In the genomic region with DNA sequence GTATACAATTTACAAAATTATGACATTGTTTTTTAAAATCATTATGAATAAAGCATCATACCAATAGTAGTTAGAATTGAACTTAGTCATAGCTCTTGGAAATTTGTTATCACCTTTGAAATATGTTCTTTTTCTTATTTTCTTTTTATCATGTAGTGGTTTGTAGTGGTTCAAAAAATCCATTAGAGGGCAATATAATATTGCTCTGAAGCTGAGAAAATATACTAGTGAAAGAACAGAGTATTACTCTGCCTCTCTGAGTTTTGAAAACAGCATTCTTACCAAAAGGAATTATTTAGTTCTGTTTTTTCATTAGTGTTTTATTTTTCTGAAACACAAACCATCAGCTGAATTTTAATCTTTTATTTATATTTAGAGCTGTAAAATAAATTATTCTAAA, we compare ENCODE assay signal across 10 cellular contexts.
A peak's percentile ranks its signal among the peaks of the same experiment; 100 is the strongest.
DNase-seq lines count a peak whose midpoint lies in the region; ATAC-seq, FAIRE-seq and TF ChIP-seq lines count a peak whose summit lies in the region.
"Had no signal": no experiment of that assay in that cellular context is flagged by ENCODE, and none has a peak within 500 bp of the region (broad histone marks: within the 10 kb centered on the region; RNA-seq: fewer than 3 reads in every experiment).

No MANE protein-coding gene starts in this region.

- H3K4me3 ChIP-seq in Peyer's patch = no peak overlapping the region

- no peaks in the 10 kb centered on the region for H3K27me3 ChIP-seq in Peyer's patch

- peak; percentile 56 for ATAC-seq in HG03432 (IDR thresholded peaks at IDR 0.05; ENCODE audit: unreplicated experiment)
- peak; percentile 77 for ATAC-seq in SK-N-SH treated with all-trans-retinoic acid at 6 μM for 48 hours

- H3K4me1 ChIP-seq in Peyer's patch = no peaks in the 10 kb centered on the region

- H3K9me3 ChIP-seq in Peyer's patch = no peaks in the 10 kb centered on the region

- TF ChIP-seq CTCF in D721Med (IDR thresholded peaks at IDR 0.05; ENCODE audit: insufficient read depth, missing control alignments) (peak; percentile 44), Peyer's patch (IDR thresholded peaks at IDR 0.05) (peak in 2 of 6 experiments; percentile 3 to 6)

- TF ChIP-seq POLR2A in Peyer's patch (IDR thresholded peaks at IDR 0.05) = no peak

- no peaks in the 10 kb centered on the region for H3K36me3 ChIP-seq in Peyer's patch

- H3K27ac ChIP-seq in Peyer's patch = no peak overlapping the region
- H3K27ac ChIP-seq: epithelial cell of prostate had no signal

- FAIRE-seq in D721Med (lab: Jason Lieb, UNC) = no peak
- FAIRE-seq: GM19239 had no signal

- DNase-seq in D721Med (ENCODE audit: insufficient read length, low spot score) (no peak), kidney tubule cell (ENCODE audit: low spot score) (peak; percentile 24), A172 (ENCODE audit: low spot score) (no peak), D341Med (ENCODE audit: low spot score) (no peak), Peyer's patch (no peak), dedifferentiated amniotic fluid mesenchymal stem cell (ENCODE audit: extremely low spot score) (no peak)

TF ChIP-seq in SK-N-SH treated with all-trans-retinoic acid at 6 μM for 48 hours, 23 proteins besides CTCF, POLR2A, EP300 and RAD21:
- TF ChIP-seq ZNF70 (CRISPR knock-in tag; IDR thresholded peaks at IDR 0.05) = no peak
- TF ChIP-seq TOX (CRISPR knock-in tag; IDR thresholded peaks at IDR 0.05; ENCODE audit: borderline replicate concordance) = no peak
- TF ChIP-seq, protein P1, sequence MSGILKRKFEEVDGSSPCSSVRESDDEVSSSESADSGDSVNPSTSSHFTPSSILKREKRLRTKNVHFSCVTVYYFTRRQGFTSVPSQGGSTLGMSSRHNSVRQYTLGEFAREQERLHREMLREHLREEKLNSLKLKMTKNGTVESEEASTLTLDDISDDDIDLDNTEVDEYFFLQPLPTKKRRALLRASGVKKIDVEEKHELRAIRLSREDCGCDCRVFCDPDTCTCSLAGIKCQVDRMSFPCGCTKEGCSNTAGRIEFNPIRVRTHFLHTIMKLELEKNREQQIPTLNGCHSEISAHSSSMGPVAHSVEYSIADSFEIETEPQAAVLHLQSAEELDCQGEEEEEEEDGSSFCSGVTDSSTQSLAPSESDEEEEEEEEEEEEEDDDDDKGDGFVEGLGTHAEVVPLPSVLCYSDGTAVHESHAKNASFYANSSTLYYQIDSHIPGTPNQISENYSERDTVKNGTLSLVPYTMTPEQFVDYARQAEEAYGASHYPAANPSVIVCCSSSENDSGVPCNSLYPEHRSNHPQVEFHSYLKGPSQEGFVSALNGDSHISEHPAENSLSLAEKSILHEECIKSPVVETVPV (CRISPR knock-in tag; IDR thresholded peaks at IDR 0.05) = no peak
- no peak for TF ChIP-seq OSR1 (CRISPR knock-in tag; IDR thresholded peaks at IDR 0.05)
- TF ChIP-seq, protein P2, sequence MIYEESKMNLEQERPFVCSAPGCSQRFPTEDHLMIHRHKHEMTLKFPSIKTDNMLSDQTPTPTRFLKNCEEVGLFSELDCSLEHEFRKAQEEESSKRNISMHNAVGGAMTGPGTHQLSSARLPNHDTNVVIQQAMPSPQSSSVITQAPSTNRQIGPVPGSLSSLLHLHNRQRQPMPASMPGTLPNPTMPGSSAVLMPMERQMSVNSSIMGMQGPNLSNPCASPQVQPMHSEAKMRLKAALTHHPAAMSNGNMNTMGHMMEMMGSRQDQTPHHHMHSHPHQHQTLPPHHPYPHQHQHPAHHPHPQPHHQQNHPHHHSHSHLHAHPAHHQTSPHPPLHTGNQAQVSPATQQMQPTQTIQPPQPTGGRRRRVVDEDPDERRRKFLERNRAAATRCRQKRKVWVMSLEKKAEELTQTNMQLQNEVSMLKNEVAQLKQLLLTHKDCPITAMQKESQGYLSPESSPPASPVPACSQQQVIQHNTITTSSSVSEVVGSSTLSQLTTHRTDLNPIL (CRISPR knock-in tag; IDR thresholded peaks at IDR 0.05; ENCODE audit: low read depth) = no peak
- no peak for TF ChIP-seq GLIS3 (CRISPR knock-in tag; IDR thresholded peaks at IDR 0.05)
- TF ChIP-seq ZFP30 (CRISPR knock-in tag; IDR thresholded peaks at IDR 0.05) = no peak
- no peak for TF ChIP-seq ZNF8 (CRISPR knock-in tag; IDR thresholded peaks at IDR 0.05)
- TF ChIP-seq ARNTL (CRISPR knock-in tag; IDR thresholded peaks at IDR 0.05; ENCODE audit: borderline replicate concordance, low read depth) = no peak
- TF ChIP-seq PPARA (CRISPR knock-in tag; IDR thresholded peaks at IDR 0.05; ENCODE audit: borderline replicate concordance) = no peak
- TF ChIP-seq ISL1 (CRISPR knock-in tag; IDR thresholded peaks at IDR 0.05) = no peak
- no peak for TF ChIP-seq TCF4 (CRISPR knock-in tag; IDR thresholded peaks at IDR 0.05; ENCODE audit: borderline replicate concordance)
